ENCODE assay signal across 8 cellular contexts in genomic region chr22:50529416-50530279, GRCh38. TPM values are rescaled to one million over a fixed set of nuclear protein-coding genes. Genes with fewer than 3 reads are reported as not detected.
DNase-seq lines count a peak whose midpoint lies in the region; ATAC-seq, FAIRE-seq and TF ChIP-seq lines count a peak whose summit lies in the region.

Gene TYMP, minus strand, starts transcription at chr22:50530012. Its CDS starts 303 bp downstream, at chr22:50529709.

- H3K36me3 ChIP-seq in BJ (ENCODE audit: control insufficient read depth, insufficient read depth, low read length) = no peaks in the 10 kb centered on the region
- H3K36me3 ChIP-seq in SK-N-MC (ENCODE audit: insufficient read depth, low read length) = no peaks in the 10 kb centered on the region
- H3K36me3 ChIP-seq in body of pancreas (replicated peaks in 1 of 2; ENCODE audit: insufficient read depth in 1 of 2, low read depth in 2 of 2) = no peaks in the 10 kb centered on the region
- no peaks in the 10 kb centered on the region for H3K36me3 ChIP-seq in kidney (ENCODE audit: control insufficient read depth in 1 of 2, insufficient read depth in 2 of 2, low read length in 2 of 2)

- TF ChIP-seq POLR2A in body of pancreas (IDR thresholded peaks at IDR 0.05) = peak in 2 of 3 donors; percentile 18 to 31

- H3K4me1 ChIP-seq in body of pancreas (peaks cover 60% of the 10 kb centered on the region), kidney (ENCODE audit: control insufficient read depth in 1 of 2, insufficient read depth in 1 of 2, low read depth in 1 of 2, low read length in 2 of 2) (peaks cover 3 to 22% of the 10 kb centered on the region in 2 donors)

- POLR2A ChIA-PET in BJ (lab: Charles Lee) = interaction anchor here (1.0 kb wide), 1 partner anchor 22 kb away, joined by 4 read pairs; the partner anchor contains the start of genes LMF2 and NCAPH2

- H3K4me3 ChIP-seq in BJ (ENCODE audit: low read depth, low read length) (peak within 1 kb of the TSS; percentile 59), SK-N-MC (peak within 1 kb of the TSS; percentile 82), body of pancreas (no peak within 1 kb of the TSS), kidney (ENCODE audit: low read length in 2 of 2) (peak within 1 kb of the TSS; percentile 45 to 56)

- peak; percentile 24 for ATAC-seq in GM21723 (IDR thresholded peaks at IDR 0.05; ENCODE audit: unreplicated experiment)
- peak; percentile 6 for ATAC-seq in body of pancreas

- intact Hi-C loops in body of pancreas (cut with DNase I) (no loop called here), kidney (cut with DNase I) (no loop called here)

- TF ChIP-seq CTCF in BJ (IDR thresholded peaks at IDR 0.05; ENCODE audit: insufficient read depth, low read depth, low read length) = no peak
- TF ChIP-seq CTCF in body of pancreas (IDR thresholded peaks at IDR 0.05) = no peak
- TF ChIP-seq CTCF in kidney (IDR thresholded peaks at IDR 0.05; ENCODE audit: borderline replicate concordance, extremely low read depth, insufficient read depth) = no peak

- no peak for DNase-seq in BJ (ENCODE audit: low read depth)
- no peak for DNase-seq in SK-N-MC (ENCODE audit: low read depth, low spot score)
- DNase-seq in body of pancreas = peak; percentile 44 to 65 (median 60)
- peak; percentile 97 for DNase-seq in kidney
- DNase-seq in stimulated activated CD4-positive, alpha-beta T cell treated with anti-CD3 and anti-CD28 coated beads, Interleukin-1b, Interleukin-23, amount 100 ng/mL, for 48 hours = peak; percentile 64
- no peak for DNase-seq in COLO829 (ENCODE audit: low spot score)
- no peak for DNase-seq in NCI-H2029 (lab: John Stamatoyannopoulos, UW)

- H3K9me3 ChIP-seq in SK-N-MC (ENCODE audit: low read depth, low read length) = no peaks in the 10 kb centered on the region
- no peaks in the 10 kb centered on the region for H3K9me3 ChIP-seq in body of pancreas
- H3K9me3 ChIP-seq in kidney (ENCODE audit: control insufficient read depth in 1 of 2, low read length in 2 of 2) = no peaks in the 10 kb centered on the region

- H3K27ac ChIP-seq in SK-N-MC (no peak within 1 kb of the TSS), body of pancreas (peak within 1 kb of the TSS; percentile 70 to 90 (median 82)), kidney (ENCODE audit: low read depth in 2 of 2, low read length in 2 of 2) (peak within 1 kb of the TSS; percentile 87 to 96)

- CTCF ChIA-PET in BJ (lab: Yijun Ruan, JAX) = interaction anchor here (0.6 to 2.0 kb wide), 4 partner anchors 33 to 205 kb away, joined by 3 to 9 read pairs (median 3); partner anchors contain the start of gene SYCE3

- H3K9ac ChIP-seq in SK-N-MC (ENCODE audit: insufficient read length) (peak within 1 kb of the TSS; percentile 78), kidney (ENCODE audit: low read length in 2 of 2) (peak within 1 kb of the TSS; percentile 69 to 73)

- no peak for FAIRE-seq in kidney (lab: Jason Lieb, UNC)

- 12 to 60% methylated on average over 2 to 87 of the region's 105 CpGs for WGBS in body of pancreas, 2 donors

- H3K27me3 ChIP-seq in BJ (ENCODE audit: control insufficient read depth, insufficient read depth, low read length) (no peaks in the 10 kb centered on the region), body of pancreas (peaks cover 0 to 21% of the 10 kb centered on the region in 2 donors)

RNA-seq across cellular contexts. Expression of gene TYMP, which starts in this region (rescaled TPM):
- 13.1 and 20.6 TPM in 2 replicates for polyA plus RNA-seq in BJ (2011; rRNA removed)
- 7.0 and 10.4 TPM in 2 replicates for polyA minus RNA-seq in BJ (2011; rRNA and poly(A)+ RNA removed)
- total RNA-seq in body of pancreas = 10 to 100 TPM; 29.8 to 65.3 TPM
- 163 TPM for total RNA-seq in kidney
- polyA plus RNA-seq in kidney (ENCODE audit: insufficient read depth, low read depth, low replicate concordance) = 22.2 TPM

Comparison
In these comparisons a context has a peak if more than half of its experiments do, and no peak if none do; other contexts are left out.
1. DNase-seq: peak in body of pancreas (4 of 4), kidney (single experiment) and stimulated activated CD4-positive, alpha-beta T cell treated with anti-CD3 and anti-CD28 coated beads, Interleukin-1b, Interleukin-23, amount 100 ng/mL, for 48 hours (single experiment); none in BJ (single experiment), SK-N-MC (single experiment), COLO829 (single experiment) and NCI-H2029 (single experiment).
2. H3K4me3 ChIP-seq: peak in BJ (single experiment), SK-N-MC (single experiment) and kidney (2 of 2); none in body of pancreas (0 of 2).